In the genomic region with DNA sequence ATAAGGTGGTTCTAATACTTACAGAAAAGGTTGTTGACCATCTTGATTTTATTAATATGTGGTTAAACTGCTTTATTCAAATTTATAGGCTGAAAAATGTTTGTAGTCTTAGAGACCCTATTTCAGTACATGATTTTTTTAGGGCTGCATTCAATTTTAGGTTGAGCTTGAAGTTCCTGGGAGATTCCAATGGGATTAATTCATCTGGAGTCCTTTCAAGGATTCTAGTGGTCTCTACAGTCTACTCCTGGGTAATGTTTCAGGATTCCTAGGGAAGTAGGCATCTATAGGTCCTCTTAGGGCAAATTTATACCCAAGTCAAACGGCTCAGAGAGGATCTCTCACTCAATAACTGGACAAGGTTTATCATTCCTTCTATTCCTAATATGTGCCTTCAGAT, we compare ENCODE assay signal across 28 cellular contexts.
"Had no signal": no experiment of that assay in that cellular context is flagged by ENCODE, and none has a peak within 500 bp of the region (broad histone marks: within the 10 kb centered on the region; RNA-seq: fewer than 3 reads in every experiment).

No MANE protein-coding gene starts in this region.

- H3K27me3 Mint-ChIP-seq: activated naive CD4-positive, alpha-beta T cell treated with anti-CD3 and anti-CD28 coated beads, Interleukin-2, amount 10 ng/mL, durations not matched to agents 7 days and 5 days; dendritic cell treated with granulocyte-macrophage colony-stimulating factor and Interleukin-4, amounts not matched to agents 40 ng/mL and 50 ng/mL, for 4 days; naive B cell had no signal

- H3K4me1 Mint-ChIP-seq: activated naive CD4-positive, alpha-beta T cell treated with anti-CD3 and anti-CD28 coated beads, Interleukin-2, amount 10 ng/mL, durations not matched to agents 7 days and 5 days; activated naive CD8-positive, alpha-beta T cell treated with anti-CD3 and anti-CD28 coated beads, Interleukin-2, amount 10 ng/mL, durations not matched to agents 7 days and 5 days; naive B cell had no signal

- H3K27me3 ChIP-seq: breast epithelium, gastroesophageal sphincter had no signal

- H3K4me3 ChIP-seq: breast epithelium, gastroesophageal sphincter had no signal

- H3K4me1 ChIP-seq: breast epithelium, parathyroid adenoma had no signal

- H2AFZ ChIP-seq: parathyroid adenoma had no signal

- H3K4me3 Mint-ChIP-seq: activated naive CD4-positive, alpha-beta T cell treated with anti-CD3 and anti-CD28 coated beads, Interleukin-2, amount 10 ng/mL, durations not matched to agents 7 days and 5 days; activated naive CD8-positive, alpha-beta T cell treated with anti-CD3 and anti-CD28 coated beads, Interleukin-2, amount 10 ng/mL, durations not matched to agents 7 days and 5 days; activated T-cell treated with anti-CD3 and anti-CD28 coated beads, Interleukin-2, amount 50 U/mL, for 24 hours; dendritic cell treated with granulocyte-macrophage colony-stimulating factor and Interleukin-4, amounts not matched to agents 40 ng/mL and 50 ng/mL, for 4 days; endodermal cell; mesothelial cell of epicardium; naive B cell; T-helper 1 cell treated with Interleukin-12 subunit alpha and Interleukin-12 subunit beta and Interleukin-4 antibody, amounts not matched to agents 30 μg/mL and 1 μg/mL, for 36 hours had no signal

- H3K9me3 Mint-ChIP-seq: activated naive CD4-positive, alpha-beta T cell treated with anti-CD3 and anti-CD28 coated beads, Interleukin-2, amount 10 ng/mL, durations not matched to agents 7 days and 5 days; activated naive CD8-positive, alpha-beta T cell treated with anti-CD3 and anti-CD28 coated beads, Interleukin-2, amount 10 ng/mL, durations not matched to agents 7 days and 5 days; activated T-cell treated with anti-CD3 and anti-CD28 coated beads, Interleukin-2, amount 50 U/mL, for 24 hours; dendritic cell treated with granulocyte-macrophage colony-stimulating factor and Interleukin-4, amounts not matched to agents 40 ng/mL and 50 ng/mL, for 4 days; endodermal cell; mesothelial cell of epicardium; T-helper 1 cell treated with Interleukin-12 subunit alpha and Interleukin-12 subunit beta and Interleukin-4 antibody, amounts not matched to agents 30 μg/mL and 1 μg/mL, for 36 hours had no signal

- ATAC-seq: activated CD4-positive, CD25-positive, alpha-beta regulatory T cell treated with anti-CD3 and anti-CD28 coated beads, Interleukin-2, amount 50 U/mL, for 24 hours; gastroesophageal sphincter; left ventricle myocardium superior had no signal

- H3K79me2 ChIP-seq: parathyroid adenoma had no signal

- H3K36me3 ChIP-seq: breast epithelium, WERI-Rb-1 had no signal

- H3K36me3 Mint-ChIP-seq: activated naive CD4-positive, alpha-beta T cell treated with anti-CD3 and anti-CD28 coated beads, Interleukin-2, amount 10 ng/mL, durations not matched to agents 7 days and 5 days; activated naive CD8-positive, alpha-beta T cell treated with anti-CD3 and anti-CD28 coated beads, Interleukin-2, amount 10 ng/mL, durations not matched to agents 7 days and 5 days; naive B cell had no signal

- H3K9me3 ChIP-seq: breast epithelium, gastroesophageal sphincter had no signal

- H3K27ac Mint-ChIP-seq: activated naive CD4-positive, alpha-beta T cell treated with anti-CD3 and anti-CD28 coated beads, Interleukin-2, amount 10 ng/mL, durations not matched to agents 7 days and 5 days; activated naive CD8-positive, alpha-beta T cell treated with anti-CD3 and anti-CD28 coated beads, Interleukin-2, amount 10 ng/mL, durations not matched to agents 7 days and 5 days; activated T-cell treated with anti-CD3 and anti-CD28 coated beads, Interleukin-2, amount 50 U/mL, for 24 hours; dendritic cell treated with granulocyte-macrophage colony-stimulating factor and Interleukin-4, amounts not matched to agents 40 ng/mL and 50 ng/mL, for 4 days; endodermal cell; mesothelial cell of epicardium; naive B cell; T-helper 1 cell treated with Interleukin-12 subunit alpha and Interleukin-12 subunit beta and Interleukin-4 antibody, amounts not matched to agents 30 μg/mL and 1 μg/mL, for 36 hours had no signal

- DNase-seq: activated CD4-positive, alpha-beta T cell treated with anti-CD3 and anti-CD28 coated beads for 48 hours; activated CD4-positive, alpha-beta T cell treated with anti-CD3 and anti-CD28 coated beads, Interleukin-2, amount 50 U/mL, for 48 hours; activated CD8-positive, alpha-beta memory T cell treated with anti-CD3 and anti-CD28 coated beads for 24 hours; activated gamma-delta T cell; activated naive CD4-positive, alpha-beta T cell treated with anti-CD3 and anti-CD28 coated beads, Interleukin-2, amount 10 ng/mL, durations not matched to agents 7 days and 5 days; activated naive CD8-positive, alpha-beta T cell treated with anti-CD3 and anti-CD28 coated beads, Interleukin-2, amount 10 ng/mL, durations not matched to agents 7 days and 5 days; activated T-cell treated with anti-CD3 and anti-CD28 coated beads, Interleukin-2, amount 50 U/mL, for 24 hours; central memory CD4-positive, alpha-beta T cell; endodermal cell; head of caudate nucleus; hippocampal formation; left cardiac atrium; left ventricle myocardium superior; mammary epithelial cell; naive B cell; right cardiac atrium; stimulated activated CD4-positive, alpha-beta T cell treated with anti-CD3 and anti-CD28 coated beads, Interleukin-2, amount 100 ng/mL, for 48 hours; stimulated activated naive CD4-positive, alpha-beta T cell treated with Interleukin-2 at 50 U/mL for 16 hours; T-helper 9 cell; trophoblast cell; WERI-Rb-1 had no signal

- H3K27ac ChIP-seq: breast epithelium, gastroesophageal sphincter, parathyroid adenoma, WERI-Rb-1 had no signal
